In genomic region chr4:67521506-67521905, GRCh38 we compare ENCODE assay signal across 11 cellular contexts. TPM values are rescaled to one million over a fixed set of nuclear protein-coding genes. Genes with fewer than 3 reads are reported as not detected.
DNase-seq lines count a peak whose midpoint lies in the region; ATAC-seq and TF ChIP-seq lines count a peak whose summit lies in the region.
"Had no signal": no experiment of that assay in that cellular context is flagged by ENCODE, and none has a peak within 500 bp of the region (broad histone marks: within the 10 kb centered on the region; RNA-seq: fewer than 3 reads in every experiment).

No MANE protein-coding gene starts in this region.

- ATAC-seq in HG02852 (IDR thresholded peaks at IDR 0.05; ENCODE audit: unreplicated experiment) (peak; percentile 87), HG03520 (IDR thresholded peaks at IDR 0.05; ENCODE audit: unreplicated experiment) (peak; percentile 84)

- no peak for TF ChIP-seq CTCF in HFFc6 (IDR thresholded peaks at IDR 0.05)

- peaks cover 70% of the 10 kb centered on the region for H3K4me1 Mint-ChIP-seq in activated naive CD4-positive, alpha-beta T cell treated with anti-CD3 and anti-CD28 coated beads, Interleukin-2, amount 50 U/mL, for 24 hours
- peaks cover 28% of the 10 kb centered on the region for H3K4me1 Mint-ChIP-seq in HFFc6 (ENCODE audit: low read depth)
- H3K4me1 Mint-ChIP-seq: mesothelial cell of epicardium had no signal

- no peak overlapping the region for H3K4me3 Mint-ChIP-seq in activated naive CD4-positive, alpha-beta T cell treated with anti-CD3 and anti-CD28 coated beads, Interleukin-2, amount 50 U/mL, for 24 hours
- H3K4me3 Mint-ChIP-seq in HFFc6 = no peak overlapping the region
- H3K4me3 Mint-ChIP-seq: activated CD4-positive, alpha-beta T cell treated with anti-CD3 and anti-CD28 coated beads, Interleukin-2, amount 10 ng/mL, durations not matched to agents 7 days and 5 days; mesothelial cell of epicardium had no signal

- DNase-seq in activated naive CD4-positive, alpha-beta T cell treated with Interleukin-2 at 50 U/mL for 16 hours = no peak
- DNase-seq in NCI-H2081 (lab: John Stamatoyannopoulos, UW) (no peak), SK-N-DZ (ENCODE audit: low spot score) (no peak), posterior vena cava (ENCODE audit: low spot score) (no peak), HFFc6 (no peak)
- DNase-seq: activated CD4-positive, alpha-beta T cell treated with anti-CD3 and anti-CD28 coated beads, Interleukin-2, amount 10 ng/mL, durations not matched to agents 7 days and 5 days; pancreas had no signal

- H3K36me3 Mint-ChIP-seq in activated naive CD4-positive, alpha-beta T cell treated with anti-CD3 and anti-CD28 coated beads, Interleukin-2, amount 50 U/mL, for 24 hours = peaks cover 40% of the 10 kb centered on the region
- H3K36me3 Mint-ChIP-seq in HFFc6 (ENCODE audit: low read depth) = peaks cover 36% of the 10 kb centered on the region

- peaks cover 8% of the 10 kb centered on the region for H3K9me3 Mint-ChIP-seq in activated naive CD4-positive, alpha-beta T cell treated with anti-CD3 and anti-CD28 coated beads, Interleukin-2, amount 50 U/mL, for 24 hours
- H3K9me3 Mint-ChIP-seq in HFFc6 = no peaks in the 10 kb centered on the region

- peak overlapping the region; percentile 62 for H3K27ac Mint-ChIP-seq in activated naive CD4-positive, alpha-beta T cell treated with anti-CD3 and anti-CD28 coated beads, Interleukin-2, amount 50 U/mL, for 24 hours
- H3K27ac Mint-ChIP-seq in HFFc6 = no peak overlapping the region
- H3K27ac Mint-ChIP-seq: mesothelial cell of epicardium had no signal

- intact Hi-C loops in posterior vena cava (cut with DNase I) = no loop called here

- H3K27me3 Mint-ChIP-seq in activated naive CD4-positive, alpha-beta T cell treated with anti-CD3 and anti-CD28 coated beads, Interleukin-2, amount 50 U/mL, for 24 hours = no peaks in the 10 kb centered on the region
- no peaks in the 10 kb centered on the region for H3K27me3 Mint-ChIP-seq in HFFc6 (ENCODE audit: insufficient read depth)
- H3K27me3 Mint-ChIP-seq: activated CD4-positive, alpha-beta T cell treated with anti-CD3 and anti-CD28 coated beads, Interleukin-2, amount 10 ng/mL, durations not matched to agents 7 days and 5 days had no signal

RNA-seq across cellular contexts. Expression of gene CENPC, which starts 23.8 kb away (rescaled TPM):
- 11.6 and 11.8 TPM in 2 replicates for polyA plus RNA-seq in SK-N-DZ (2014; cell fraction: cytosol; rRNA removed)
- 25.1 and 35.4 TPM in 2 replicates for polyA plus RNA-seq in SK-N-DZ (2014; cell fraction: nucleus; rRNA removed)
- total RNA-seq in posterior vena cava = 10 to 100 TPM; 18.3 to 20.1 TPM
- total RNA-seq in HFFc6 (2021; fragmentation: NEBNext Ultra II Directional; extraction: Animal tissue kit (Norgen Biotek cat#: 25700)) = 1 to 10 TPM; 8.0 to 9.4 (median 9.0) TPM

RNA-seq across cellular contexts. Expression of gene STAP1, which starts 37.0 kb away (rescaled TPM):
- polyA plus RNA-seq in SK-N-DZ (2014; cell fraction: cytosol; rRNA removed) = not detected in 2 replicates
- polyA plus RNA-seq in SK-N-DZ (2014; cell fraction: nucleus; rRNA removed) = not detected in 2 replicates
- total RNA-seq in posterior vena cava = under 1 TPM in 1 of 2 donors, not detected in 1; 0.38 TPM
- not detected for total RNA-seq in HFFc6 (2021; fragmentation: NEBNext Ultra II Directional; extraction: Animal tissue kit (Norgen Biotek cat#: 25700))
- total RNA-seq: mesothelial cell of epicardium had no signal
